ENCODE assay signal across 15 cellular contexts in the genomic region with DNA sequence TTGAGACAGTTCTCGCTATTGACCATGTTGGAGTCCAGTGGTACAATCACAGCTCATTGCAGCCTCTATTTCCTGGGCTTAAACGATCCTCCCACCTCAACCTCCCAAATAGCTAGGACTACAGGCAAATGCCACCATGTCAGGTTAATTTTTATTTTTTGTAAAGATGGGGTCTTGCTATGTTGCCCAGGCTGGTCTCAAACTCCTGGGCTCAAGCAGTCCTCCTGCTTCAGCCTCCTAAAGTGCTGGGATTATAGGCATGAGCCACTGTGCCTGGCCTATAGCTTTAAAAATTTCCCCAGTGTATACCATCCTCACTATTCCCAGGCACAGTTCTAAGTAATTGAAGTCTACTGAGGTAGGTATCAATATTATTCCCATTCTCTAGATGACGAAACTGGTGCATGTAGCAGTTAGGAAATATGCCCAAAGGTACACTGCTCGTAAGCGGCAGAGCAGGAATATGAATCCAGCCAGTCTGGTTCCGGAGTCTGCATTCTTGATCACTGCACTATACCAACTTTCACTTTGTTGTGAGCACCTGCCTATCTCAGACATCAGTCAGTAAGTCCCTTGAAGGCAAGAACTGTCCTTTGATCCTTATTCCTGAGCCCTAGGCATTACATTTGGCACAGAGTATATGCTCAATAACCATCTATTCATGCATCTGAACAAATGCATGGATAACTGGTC. TPM values are rescaled to one million over a fixed set of nuclear protein-coding genes. Genes with fewer than 3 reads are reported as not detected.
DNase-seq lines count a peak whose midpoint lies in the region; ATAC-seq and TF ChIP-seq lines count a peak whose summit lies in the region.
"Had no signal": no experiment of that assay in that cellular context is flagged by ENCODE, and none has a peak within 500 bp of the region (broad histone marks: within the 10 kb centered on the region; RNA-seq: fewer than 3 reads in every experiment).

No MANE protein-coding gene starts in this region.

- no peaks in the 10 kb centered on the region for H3K36me3 Mint-ChIP-seq in nephron progenitor cell (ENCODE audit: low read depth)

- intact Hi-C loops in left ventricle myocardium inferior (cut with micrococcal nuclease): loop anchor here (10.0 kb wide), 1 partner anchor 71 kb away; no protein-coding TSS in a partner anchor
- intact Hi-C loops in right cardiac atrium (cut with DNase I): loop anchor here (5.0 to 10.0 kb wide), 3 partner anchors 111 to 211 kb away; partner anchors contain the start of gene ENAH (in 2 of the 4)

- H4K91ac ChIP-seq in trophoblast cell (ENCODE audit: low read depth, low read length): peak overlapping the region; percentile 26

- no peak overlapping the region for H4K8ac ChIP-seq in trophoblast cell (ENCODE audit: low read depth, low read length)

- H3K27me3 Mint-ChIP-seq in nephron progenitor cell (ENCODE audit: low read depth, poor library complexity): no peaks in the 10 kb centered on the region

- H3K9ac ChIP-seq in trophoblast cell (ENCODE audit: low read length): no peak overlapping the region

- no peaks in the 10 kb centered on the region for H3K36me3 ChIP-seq in left ventricle myocardium inferior
- H3K36me3 ChIP-seq in trophoblast cell (ENCODE audit: control insufficient read depth in 1 of 2, insufficient read depth in 2 of 2, low read length in 2 of 2): no peaks in the 10 kb centered on the region
- H3K36me3 ChIP-seq in urinary bladder (ENCODE audit: insufficient read depth): no peaks in the 10 kb centered on the region
- H3K36me3 ChIP-seq: brain microvascular endothelial cell had no signal

- H3K4me1 ChIP-seq in left ventricle myocardium inferior: peaks cover 77% of the 10 kb centered on the region
- H3K4me1 ChIP-seq in right cardiac atrium (ENCODE audit: control insufficient read depth, insufficient read depth, low read length): peaks cover 25% of the 10 kb centered on the region
- H3K4me1 ChIP-seq in trophoblast cell (ENCODE audit: control insufficient read depth in 1 of 2, insufficient read depth in 2 of 2, low read length in 2 of 2): peaks cover 50 to 64% of the 10 kb centered on the region in 2 experiments
- no peaks in the 10 kb centered on the region for H3K4me1 ChIP-seq in urinary bladder (ENCODE audit: insufficient read depth)

- H3K27me3 ChIP-seq in left ventricle myocardium inferior (ENCODE audit: low read depth) (no peaks in the 10 kb centered on the region), right cardiac atrium (ENCODE audit: control insufficient read depth, insufficient read depth) (no peaks in the 10 kb centered on the region), trophoblast cell (ENCODE audit: insufficient read depth, low read length) (no peaks in the 10 kb centered on the region)
- H3K27me3 ChIP-seq: brain microvascular endothelial cell had no signal

- no peak overlapping the region for H2AFZ ChIP-seq in trophoblast cell (ENCODE audit: insufficient read depth, low read length, poor library complexity)

- peaks cover 38% of the 10 kb centered on the region for H3K79me1 ChIP-seq in trophoblast cell (ENCODE audit: low read length)

- DNase-seq in left ventricle myocardium inferior: no peak
- no peak for DNase-seq in right cardiac atrium
- DNase-seq in coronary artery (ENCODE audit: low spot score): peak; percentile 7
- DNase-seq in trophoblast cell: peak; percentile 82 to 93
- DNase-seq in nephron progenitor cell: no peak
- no peak for DNase-seq in putamen (ENCODE audit: low spot score)
- DNase-seq: COR-L47; effector CD8-positive, alpha-beta T cell; midbrain; NCI-H1105; NCI-H2227 treated with DMSO at 0.1 percent for 48 hours had no signal

- no peaks in the 10 kb centered on the region for H3K9me3 ChIP-seq in left ventricle myocardium inferior (replicated peaks)
- H3K9me3 ChIP-seq in right cardiac atrium (ENCODE audit: control insufficient read depth, low read length): no peaks in the 10 kb centered on the region
- no peaks in the 10 kb centered on the region for H3K9me3 ChIP-seq in trophoblast cell (ENCODE audit: insufficient read depth, low read depth, low read length)

- no peak overlapping the region for H4K12ac ChIP-seq in trophoblast cell (ENCODE audit: low read depth, low read length)

- H3K27ac ChIP-seq in left ventricle myocardium inferior (replicated peaks) (peak overlapping the region; percentile 85), right cardiac atrium (ENCODE audit: low read length) (no peak overlapping the region), coronary artery (peak overlapping the region; percentile 71 to 88), trophoblast cell (ENCODE audit: low read depth, low read length) (no peak overlapping the region), urinary bladder (ENCODE audit: low read depth) (peak overlapping the region; percentile 43)
- H3K27ac ChIP-seq: brain microvascular endothelial cell, VCaP had no signal

- peaks cover 72% of the 10 kb centered on the region for H3K4me1 Mint-ChIP-seq in nephron progenitor cell

- H3K9me3 Mint-ChIP-seq in nephron progenitor cell: no peaks in the 10 kb centered on the region

- H2BK120ac ChIP-seq in trophoblast cell (ENCODE audit: insufficient read depth, low read length, poor library complexity): peak overlapping the region; percentile 41

- H2AK5ac ChIP-seq in trophoblast cell (ENCODE audit: low read length): no peak overlapping the region

- peak overlapping the region; percentile 37 for H2BK12ac ChIP-seq in trophoblast cell (ENCODE audit: low read length)

- H3K18ac ChIP-seq in trophoblast cell (ENCODE audit: low read length): no peak overlapping the region

- H3K27ac Mint-ChIP-seq in nephron progenitor cell: no peak overlapping the region

- H3K23ac ChIP-seq in trophoblast cell (ENCODE audit: low read length): no peak overlapping the region

- H3K4me3 Mint-ChIP-seq in nephron progenitor cell: no peak overlapping the region

- no peak overlapping the region for H3K14ac ChIP-seq in trophoblast cell (ENCODE audit: low read length)

- no peak for TF ChIP-seq CTCF in left ventricle myocardium inferior (IDR thresholded peaks at IDR 0.05; ENCODE audit: borderline replicate concordance)
- no peak for TF ChIP-seq CTCF in coronary artery (IDR thresholded peaks at IDR 0.05)
- TF ChIP-seq CTCF in nephron progenitor cell (IDR thresholded peaks at IDR 0.05): no peak

- H3K4me2 ChIP-seq in trophoblast cell (ENCODE audit: low read length): no peak overlapping the region

- ATAC-seq in right cardiac atrium: no peak
- no peak for ATAC-seq in HG02870 (IDR thresholded peaks at IDR 0.05; ENCODE audit: unreplicated experiment)

- no peak overlapping the region for H2BK5ac ChIP-seq in trophoblast cell (ENCODE audit: low read depth, low read length, poor library complexity)

- no peak overlapping the region for H3K4ac ChIP-seq in trophoblast cell (ENCODE audit: low read depth, low read length)

- H3K79me2 ChIP-seq in trophoblast cell (ENCODE audit: control insufficient read depth, insufficient read depth, low read length, poor library complexity): peaks cover 5% of the 10 kb centered on the region

- WGBS in right cardiac atrium: 96% methylated on average over 6 of the region's 6 CpGs
- no CpG with 5 or more reads among the region's 6 CpGs for WGBS in trophoblast cell (ENCODE audit: extremely low coverage, insufficient coverage, insufficient read length)
- WGBS in urinary bladder: 97% methylated on average over 6 of the region's 6 CpGs

- H3K4me3 ChIP-seq in left ventricle myocardium inferior (no peak overlapping the region), right cardiac atrium (ENCODE audit: low read length) (no peak overlapping the region), coronary artery (peak overlapping the region; percentile 20), trophoblast cell (ENCODE audit: low read depth, low read length) (no peak overlapping the region), urinary bladder (ENCODE audit: low read depth, low read length) (no peak overlapping the region)

RNA-seq across cellular contexts. Expression of gene SRP9, which starts 11.5 kb away (rescaled TPM):
- total RNA-seq in left ventricle myocardium inferior (205 TPM), right cardiac atrium (100 to 1,000 TPM; 193 to 245 (median 219) TPM), urinary bladder (389 TPM)
- polyA plus RNA-seq in right cardiac atrium (259 TPM), urinary bladder (236 TPM)
- polyA plus RNA-seq in trophoblast cell (2013): 268 and 277 TPM in 2 replicates

RNA-seq across cellular contexts. Expression of gene EPHX1, which starts 43.8 kb away (rescaled TPM):
- 49.7 TPM for total RNA-seq in left ventricle myocardium inferior
- total RNA-seq in right cardiac atrium: 10 to 100 TPM; 47.3 to 65.0 (median 56.8) TPM
- 54.0 TPM for polyA plus RNA-seq in right cardiac atrium
- polyA plus RNA-seq in trophoblast cell (2013): 44.6 and 45.9 TPM in 2 replicates
- 18.1 TPM for total RNA-seq in urinary bladder
- polyA plus RNA-seq in urinary bladder: 156 TPM

Comparison
In these comparisons a context has a peak if more than half of its experiments do, and no peak if none do; other contexts are left out.
1. H3K27ac ChIP-seq: peak in left ventricle myocardium inferior (single experiment), coronary artery (2 of 2) and urinary bladder (single experiment); none in right cardiac atrium (single experiment) and trophoblast cell (single experiment).
2. DNase-seq: peak in coronary artery (single experiment) and trophoblast cell (2 of 2); none in left ventricle myocardium inferior (single experiment), right cardiac atrium (0 of 3), nephron progenitor cell (single experiment) and putamen (single experiment).